8 cellular contexts compared by ENCODE assay signal in genomic region chr7:120856621-120857352, GRCh38. TPM values are rescaled to one million over a fixed set of nuclear protein-coding genes. Genes with fewer than 3 reads are reported as not detected.
DNase-seq lines count a peak whose midpoint lies in the region; ATAC-seq, FAIRE-seq and TF ChIP-seq lines count a peak whose summit lies in the region.

No MANE protein-coding gene starts in this region.

- DNase-seq in A673 (ENCODE audit: low spot score) (peak; percentile 46), NCI-H2029 (lab: John Stamatoyannopoulos, UW) (peak; percentile 45), frontal cortex (ENCODE audit: low spot score in 2 of 2) (peak; percentile 20 to 29), SIG-M5 treated with dmso at 0.1 percent for 504 hours (lab: John Stamatoyannopoulos, UW; ENCODE audit: unreplicated experiment) (no peak)
- peak; percentile 54 for DNase-seq in activated CD8-positive, alpha-beta memory T cell treated with anti-CD3 and anti-CD28 coated beads, Interleukin-2, amount 50 U/mL, for 48 hours

- peak; percentile 56 for ATAC-seq in GM18499 (IDR thresholded peaks at IDR 0.05; ENCODE audit: insufficient read depth, unreplicated experiment)
- ATAC-seq in HG02763 (IDR thresholded peaks at IDR 0.05; ENCODE audit: unreplicated experiment) = peak; percentile 71

- FAIRE-seq in frontal cortex (lab: Jason Lieb, UNC) = no peak

- BruUV-seq in A673 (replicated peaks; lab: Mats Ljungman, UMichigan) = no TSS peak

- TF ChIP-seq CTCF in A673 (conservative IDR thresholded peaks at IDR 0.05; ENCODE audit: low read depth, low read length) (no peak), neural cell (IDR thresholded peaks at IDR 0.05; ENCODE audit: poor library complexity, severe bottlenecking) (peak; percentile 11)

- peak overlapping the region; percentile 13 for H3K9ac ChIP-seq in neural cell (ENCODE audit: low read length)

- no peak for TF ChIP-seq RAD21 in neural cell (conservative IDR thresholded peaks at IDR 0.05)

- H3K27me3 ChIP-seq in A673 (replicated peaks; ENCODE audit: insufficient read depth, low read depth, low read length, poor library complexity) (peaks cover 9% of the 10 kb centered on the region), neural cell (ENCODE audit: insufficient read depth, low read depth, low read length) (peaks cover 6% of the 10 kb centered on the region)

- no peaks in the 10 kb centered on the region for H3K4me1 ChIP-seq in A673 (ENCODE audit: insufficient read depth, low read length, poor library complexity, severe bottlenecking)

- no peaks in the 10 kb centered on the region for H4K20me1 ChIP-seq in neural cell (ENCODE audit: insufficient read depth)

- no peaks in the 10 kb centered on the region for H3K9me2 ChIP-seq in neural cell (ENCODE audit: insufficient read depth, low read length)

- H3K9me3 ChIP-seq in A673 (ENCODE audit: low read depth, low read length, poor library complexity, severe bottlenecking) (no peaks in the 10 kb centered on the region), neural cell (ENCODE audit: low read length) (no peaks in the 10 kb centered on the region)

- TF ChIP-seq EP300 in neural cell (conservative IDR thresholded peaks at IDR 0.05; ENCODE audit: poor library complexity, severe bottlenecking) = peak; percentile 17

- no peak overlapping the region for H2AFZ ChIP-seq in neural cell (ENCODE audit: low read depth, low read length)

- H3K36me3 ChIP-seq in A673 (ENCODE audit: insufficient read depth, low read length, poor library complexity, severe bottlenecking) (no peaks in the 10 kb centered on the region), neural cell (ENCODE audit: insufficient read depth, low read length) (no peaks in the 10 kb centered on the region)

- H3K79me2 ChIP-seq in neural cell (replicated peaks; ENCODE audit: insufficient read depth, low read length) = peaks cover 9% of the 10 kb centered on the region

- intact Hi-C loops in A673 (cut with micrococcal nuclease; ENCODE audit: unreplicated experiment) = loop anchor here (5.0 kb wide), 1 partner anchor 49 kb away; no protein-coding TSS in a partner anchor

- H3F3A ChIP-seq in neural cell (ENCODE audit: insufficient read depth, low read length, poor library complexity, severe bottlenecking) = no peaks in the 10 kb centered on the region

- peak overlapping the region; percentile 49 for H3K4me2 ChIP-seq in neural cell (ENCODE audit: low read length)

- peak overlapping the region; percentile 68 for H3K4me3 ChIP-seq in A673 (ENCODE audit: low read depth, low read length, poor library complexity, severe bottlenecking)
- H3K4me3 ChIP-seq in neural cell (ENCODE audit: low read length) = peak overlapping the region; percentile 89

- POLR2A ChIA-PET in A673 (lab: Charles Lee; ENCODE audit: low non-redundant PET) = no interaction called here

- CTCF ChIA-PET in A673 (lab: Charles Lee) = no interaction called here

- H3K27ac ChIP-seq in A673 (ENCODE audit: low read depth, low read length, poor library complexity, severe bottlenecking) = no peak overlapping the region
- H3K27ac ChIP-seq in neural cell (ENCODE audit: low read length) = no peak overlapping the region

TF ChIP-seq in neural cell, 6 proteins besides CTCF, POLR2A, EP300 and RAD21:
- TF ChIP-seq REST (IDR thresholded peaks at IDR 0.05; ENCODE audit: borderline replicate concordance) = no peak
- no peak for TF ChIP-seq SMC3 (conservative IDR thresholded peaks at IDR 0.05; ENCODE audit: poor library complexity)
- TF ChIP-seq MXI1 (conservative IDR thresholded peaks at IDR 0.05; ENCODE audit: poor library complexity, severe bottlenecking) = no peak
- TF ChIP-seq POLR2AphosphoS5 (IDR thresholded peaks at IDR 0.05) = no peak
- no peak for TF ChIP-seq TAF1 (IDR thresholded peaks at IDR 0.05; ENCODE audit: low read depth)
- no peak for TF ChIP-seq EZH2 (IDR thresholded peaks at IDR 0.05; ENCODE audit: borderline replicate concordance, insufficient read depth, low read length, poor library complexity, severe bottlenecking)

RNA-seq across cellular contexts. Expression of gene TSPAN12, which starts 1.2 kb away (rescaled TPM):
- total RNA-seq in A673 (2021) (0.92 and 1.5 TPM in 2 replicates), frontal cortex (5.7 TPM)
- 2.2 and 3.5 TPM in 2 replicates for polyA plus RNA-seq in neural cell
- polyA minus RNA-seq in neural cell = 1.9 and 2.3 TPM in 2 replicates
